ENCODE assay signal across 16 cellular contexts in the genomic region with DNA sequence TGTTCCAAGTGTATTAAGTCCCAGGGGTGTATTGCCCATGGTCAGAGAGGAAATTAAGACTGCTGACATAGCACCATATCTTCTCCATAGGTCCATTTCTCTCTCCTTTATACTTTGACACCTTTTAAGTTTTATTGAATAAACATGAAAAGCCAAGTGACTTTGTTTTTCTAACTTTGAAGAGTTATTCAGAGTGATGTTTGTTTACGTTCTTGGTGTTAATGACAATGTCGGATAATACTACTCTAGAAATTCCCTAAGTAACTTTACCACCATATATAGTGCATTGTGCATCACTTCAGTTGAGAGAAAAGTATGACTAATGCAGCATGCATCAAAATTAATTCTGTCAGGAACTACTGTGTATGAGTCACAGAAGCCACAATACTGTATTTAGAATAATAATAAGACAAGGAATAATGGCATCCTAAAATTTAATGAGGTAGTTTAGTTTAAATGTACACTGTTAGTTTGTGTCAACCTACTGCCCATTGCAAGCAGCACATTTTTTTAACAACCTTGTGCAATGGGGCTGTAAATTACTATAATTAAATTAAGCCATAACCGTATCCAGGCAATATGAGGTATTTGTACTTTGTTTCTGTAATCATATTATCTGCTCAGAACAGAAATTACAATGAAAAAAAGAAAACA.
DNase-seq lines count a peak whose midpoint lies in the region; ATAC-seq, FAIRE-seq and TF ChIP-seq lines count a peak whose summit lies in the region.
"Had no signal": no experiment of that assay in that cellular context is flagged by ENCODE, and none has a peak within 500 bp of the region (broad histone marks: within the 10 kb centered on the region; RNA-seq: fewer than 3 reads in every experiment).

No MANE protein-coding gene starts in this region.

- H3K27me3 Mint-ChIP-seq in osteocyte (ENCODE audit: unreplicated experiment) (no peaks in the 10 kb centered on the region), type B pancreatic cell (no peaks in the 10 kb centered on the region)
- H3K27me3 Mint-ChIP-seq: activated CD8-positive, alpha-beta T cell treated with anti-CD3 and anti-CD28 coated beads for 36 hours; natural killer cell treated with Interleukin-12 subunit alpha and Interleukin-12 subunit beta and Interleukin-15 and Interleukin-18, amount 100 ng/mL, for 72 hours; stimulated activated memory B cell treated with anti-CD40 and anti-IgM and Interleukin-4, amounts not matched to agents 10 μg/mL and 1 μg/mL and 100 μg/mL, for 72 hours had no signal

- TF ChIP-seq CTCF in osteocyte (IDR thresholded peaks at IDR 0.05) (no peak), GM10248 (IDR thresholded peaks at IDR 0.05; ENCODE audit: control extremely low read depth, extremely low read depth, low read depth, missing control alignments) (no peak), type B pancreatic cell (conservative IDR thresholded peaks at IDR 0.05) (no peak)

- H3K36me3 Mint-ChIP-seq in osteocyte (ENCODE audit: unreplicated experiment) = no peaks in the 10 kb centered on the region
- H3K36me3 Mint-ChIP-seq in type B pancreatic cell = no peaks in the 10 kb centered on the region
- H3K36me3 Mint-ChIP-seq: natural killer cell treated with Interleukin-12 subunit alpha and Interleukin-12 subunit beta and Interleukin-15 and Interleukin-18, amount 100 ng/mL, for 72 hours; stimulated activated memory B cell treated with anti-CD40 and anti-IgM and Interleukin-4, amounts not matched to agents 10 μg/mL and 1 μg/mL and 100 μg/mL, for 72 hours had no signal

- CTCF ChIA-PET in GM10248 (lab: Yijun Ruan, JAX) = interaction anchor here (1.2 to 2.2 kb wide), 3 partner anchors 11 to 21 kb away, joined by 3 to 8 read pairs (median 5); no protein-coding TSS in a partner anchor

- no peak overlapping the region for H3K4me3 Mint-ChIP-seq in osteocyte (ENCODE audit: unreplicated experiment)
- H3K4me3 Mint-ChIP-seq in type B pancreatic cell = no peak overlapping the region
- H3K4me3 Mint-ChIP-seq: activated CD8-positive, alpha-beta T cell treated with anti-CD3 and anti-CD28 coated beads for 36 hours; natural killer cell treated with Interleukin-12 subunit alpha and Interleukin-12 subunit beta and Interleukin-15 and Interleukin-18, amount 100 ng/mL, for 72 hours; stimulated activated memory B cell treated with anti-CD40 and anti-IgM and Interleukin-4, amounts not matched to agents 10 μg/mL and 1 μg/mL and 100 μg/mL, for 72 hours had no signal

- no peak for ATAC-seq in GM18909 (IDR thresholded peaks at IDR 0.05; ENCODE audit: poor library complexity, unreplicated experiment)
- ATAC-seq: activated CD8-positive, alpha-beta T cell treated with anti-CD3 and anti-CD28 coated beads for 36 hours; K562; left lobe of liver; natural killer cell treated with Interleukin-12 subunit alpha and Interleukin-12 subunit beta and Interleukin-15 and Interleukin-18, amount 100 ng/mL, for 72 hours; right cardiac atrium; stimulated activated memory B cell treated with anti-CD40 and anti-IgM and Interleukin-4, amounts not matched to agents 10 μg/mL and 1 μg/mL and 100 μg/mL, for 72 hours had no signal

- H3K27ac Mint-ChIP-seq in osteocyte (ENCODE audit: unreplicated experiment) (peak overlapping the region; percentile 65), type B pancreatic cell (no peak overlapping the region)
- H3K27ac Mint-ChIP-seq: activated CD8-positive, alpha-beta T cell treated with anti-CD3 and anti-CD28 coated beads for 36 hours; natural killer cell treated with Interleukin-12 subunit alpha and Interleukin-12 subunit beta and Interleukin-15 and Interleukin-18, amount 100 ng/mL, for 72 hours; stimulated activated memory B cell treated with anti-CD40 and anti-IgM and Interleukin-4, amounts not matched to agents 10 μg/mL and 1 μg/mL and 100 μg/mL, for 72 hours had no signal

- POLR2A ChIA-PET in GM10248 (lab: Yijun Ruan, JAX) = no interaction called here

- H3K9me3 Mint-ChIP-seq in osteocyte (ENCODE audit: unreplicated experiment) = no peaks in the 10 kb centered on the region
- H3K9me3 Mint-ChIP-seq in type B pancreatic cell = no peaks in the 10 kb centered on the region
- H3K9me3 Mint-ChIP-seq: natural killer cell treated with Interleukin-12 subunit alpha and Interleukin-12 subunit beta and Interleukin-15 and Interleukin-18, amount 100 ng/mL, for 72 hours; stimulated activated memory B cell treated with anti-CD40 and anti-IgM and Interleukin-4, amounts not matched to agents 10 μg/mL and 1 μg/mL and 100 μg/mL, for 72 hours had no signal

- H3K4me1 Mint-ChIP-seq in osteocyte (ENCODE audit: unreplicated experiment) (peaks cover 41% of the 10 kb centered on the region), type B pancreatic cell (ENCODE audit: unreplicated experiment) (no peaks in the 10 kb centered on the region)
- H3K4me1 Mint-ChIP-seq: stimulated activated memory B cell treated with anti-CD40 and anti-IgM and Interleukin-4, amounts not matched to agents 10 μg/mL and 1 μg/mL and 100 μg/mL, for 72 hours had no signal

- FAIRE-seq in endometrium (lab: Jason Lieb, UNC) = peak; percentile 74
- FAIRE-seq: K562 had no signal

- DNase-seq in HCEC 1CT = peak; percentile 80
- peak; percentile 60 for DNase-seq in NOMO-1 treated with DMSO at 0.1 percent for 48 hours (lab: John Stamatoyannopoulos, UW; ENCODE audit: unreplicated experiment)
- no peak for DNase-seq in osteocyte (ENCODE audit: extremely low spot score, unreplicated experiment)
- DNase-seq in Kasumi-1 (lab: John Stamatoyannopoulos, UW) = no peak
- DNase-seq in GM10248 (ENCODE audit: extremely low spot score) = no peak
- DNase-seq in type B pancreatic cell (ENCODE audit: extremely low spot score, unreplicated experiment) = no peak
- DNase-seq: activated CD8-positive, alpha-beta T cell treated with anti-CD3 and anti-CD28 coated beads for 36 hours; BE2C; right cardiac atrium; Right ventricle myocardium superior had no signal

Comparison
In these comparisons a context has a peak if more than half of its experiments do, and no peak if none do; other contexts are left out.
1. DNase-seq: peak in HCEC 1CT (single experiment) and NOMO-1 treated with DMSO at 0.1 percent for 48 hours (single experiment); none in osteocyte (single experiment), Kasumi-1 (0 of 2), GM10248 (single experiment) and type B pancreatic cell (single experiment).